In the genomic region with DNA sequence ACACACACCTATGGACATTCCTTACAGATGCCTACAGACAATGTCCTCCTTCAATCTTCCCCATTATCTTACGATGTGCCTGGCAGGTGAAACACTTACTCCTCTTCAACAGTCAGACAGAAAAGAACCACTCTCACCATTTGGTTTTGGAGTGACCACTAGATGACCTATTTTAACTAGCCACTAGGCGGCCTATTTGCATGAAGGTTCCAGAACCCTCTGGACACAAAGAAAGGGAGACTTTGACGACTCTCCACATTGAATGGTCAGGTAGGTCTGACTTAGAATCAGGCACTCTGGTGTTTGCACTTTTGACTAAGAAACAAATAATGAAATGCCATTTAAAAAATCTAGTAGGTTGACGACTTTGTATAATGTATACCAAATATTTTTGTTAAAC, we compare ENCODE assay signal across 1 cellular context.
TF ChIP-seq lines count a peak whose summit lies in the region.

No MANE protein-coding gene starts in this region.

TF ChIP-seq in SK-N-SH, 30 proteins besides CTCF, POLR2A, EP300 and RAD21:
- TF ChIP-seq EZH2phosphoT487 (IDR thresholded peaks at IDR 0.05; ENCODE audit: borderline replicate concordance, low read depth) (no peak), ELF1 (IDR thresholded peaks at IDR 0.05) (no peak)
